ENCODE assay signal across 20 cellular contexts in genomic region chr18:73688161-73688560, GRCh38.
DNase-seq lines count a peak whose midpoint lies in the region; ATAC-seq and TF ChIP-seq lines count a peak whose summit lies in the region.
"Had no signal": no experiment of that assay in that cellular context is flagged by ENCODE, and none has a peak within 500 bp of the region (broad histone marks: within the 10 kb centered on the region; RNA-seq: fewer than 3 reads in every experiment).

No MANE protein-coding gene starts in this region.

- no peaks in the 10 kb centered on the region for H3K27me3 Mint-ChIP-seq in GM23338 (ENCODE audit: insufficient read depth, low read depth, poor library complexity)
- no peaks in the 10 kb centered on the region for H3K27me3 Mint-ChIP-seq in activated naive CD8-positive, alpha-beta T cell treated with anti-CD3 and anti-CD28 coated beads for 36 hours

- H3K9ac ChIP-seq in PC-3 (ENCODE audit: low read length), result peak overlapping the region; percentile 11; the same call in 1 of the 2 replicates

- no peaks in the 10 kb centered on the region for H4K20me1 ChIP-seq in GM23338 (replicated peaks; ENCODE audit: insufficient read depth)
- H4K20me1 ChIP-seq in PC-3 (ENCODE audit: low read length), result no peaks in the 10 kb centered on the region
- no peaks in the 10 kb centered on the region for H4K20me1 ChIP-seq in osteoblast (ENCODE audit: insufficient read depth, low read length)

- H2AFZ ChIP-seq in GM23338, result peak overlapping the region; percentile 23; the same call in 1 of the 2 replicates
- H2AFZ ChIP-seq in PC-3 (ENCODE audit: low read length), result no peak overlapping the region
- no peak overlapping the region for H2AFZ ChIP-seq in osteoblast (ENCODE audit: low read length)

- peaks cover 5% of the 10 kb centered on the region; the same call in 1 of the 3 replicates for H3K36me3 Mint-ChIP-seq in GM23338 (ENCODE audit: low read depth)
- no peaks in the 10 kb centered on the region for H3K36me3 Mint-ChIP-seq in activated naive CD8-positive, alpha-beta T cell treated with anti-CD3 and anti-CD28 coated beads for 36 hours

- H3K79me2 ChIP-seq in GM23338 (replicated peaks; ENCODE audit: insufficient read depth) (no peaks in the 10 kb centered on the region), PC-3 (ENCODE audit: low read length) (no peaks in the 10 kb centered on the region), osteoblast (ENCODE audit: insufficient read depth, low read length) (no peaks in the 10 kb centered on the region)

- no peak overlapping the region for H3K4me3 ChIP-seq in GM23338
- no peak overlapping the region for H3K4me3 ChIP-seq in PC-3 (ENCODE audit: low read length)
- no peak overlapping the region for H3K4me3 ChIP-seq in osteoblast (ENCODE audit: insufficient read depth, low read length)
- no peak overlapping the region for H3K4me3 ChIP-seq in BE2C (ENCODE audit: low read depth, low read length)
- H3K4me3 ChIP-seq: HAP-1, SJCRH30 had no signal

- POLR2A ChIA-PET in PC-3 (lab: Charles Lee; ENCODE audit: unreplicated experiment), result no interaction called here

- DNase-seq in GM23338 (ENCODE audit: low spot score), result no peak
- DNase-seq in PC-3, result no peak
- no peak for DNase-seq in epithelial cell of prostate (ENCODE audit: low read depth, low spot score)
- no peak for DNase-seq in osteoblast (ENCODE audit: insufficient read length, low spot score, missing footprints)
- DNase-seq in BE2C, result no peak
- no peak for DNase-seq in activated naive CD8-positive, alpha-beta T cell treated with anti-CD3 and anti-CD28 coated beads for 36 hours
- DNase-seq: DMS79, Kasumi-1, NCI-H1092 treated with DMSO at 0.1 percent for 48 hours, NCI-H1694, NCI-H2081 treated with DMSO at 0.1 percent for 48 hours, NCI-H2227 treated with DMSO at 0.1 percent for 48 hours, NCI-H510A treated with DMSO at 0.1 percent for 48 hours, NCI-H774 had no signal

- H3K27ac ChIP-seq in GM23338 (ENCODE audit: low read depth) (no peak overlapping the region), PC-3 (ENCODE audit: low read length) (peak overlapping the region; percentile 93), epithelial cell of prostate (peak overlapping the region; percentile 52), osteoblast (ENCODE audit: low read depth, low read length) (peak overlapping the region; percentile 52)
- H3K27ac ChIP-seq: C4-2B, RWPE1, SJCRH30 had no signal

- no peak for ATAC-seq in GM23338
- ATAC-seq in PC-3, result no peak
- ATAC-seq in HG03196 (IDR thresholded peaks at IDR 0.05; ENCODE audit: unreplicated experiment), result no peak
- ATAC-seq in GM18519 (IDR thresholded peaks at IDR 0.05; ENCODE audit: low FRiP score, unreplicated experiment), result no peak

- intact Hi-C loops in PC-3 (cut with micrococcal nuclease), result loop anchor here (10.0 kb wide), 2 partner anchors 157 to 303 kb away; no protein-coding TSS in a partner anchor

- TF ChIP-seq CTCF in GM23338 (conservative IDR thresholded peaks at IDR 0.05; ENCODE audit: low read depth in 2 of 2) (no peak), PC-3 (conservative IDR thresholded peaks at IDR 0.05; ENCODE audit: low read depth, low read length) (no peak), osteoblast (IDR thresholded peaks at IDR 0.05; ENCODE audit: extremely low read depth, low read depth, low read length) (no peak), BE2C (IDR thresholded peaks at IDR 0.05; ENCODE audit: low read depth, low read length) (no peak)

- H3K9me3 ChIP-seq in PC-3 (ENCODE audit: low read length), result no peaks in the 10 kb centered on the region
- H3K9me3 ChIP-seq in osteoblast (ENCODE audit: low read depth, low read length), result no peaks in the 10 kb centered on the region
- H3K9me3 ChIP-seq in BE2C, result no peaks in the 10 kb centered on the region
- H3K9me3 ChIP-seq: HAP-1, SJCRH30 had no signal

- H3K4me3 Mint-ChIP-seq in GM23338, result no peak overlapping the region
- no peak overlapping the region for H3K4me3 Mint-ChIP-seq in activated naive CD8-positive, alpha-beta T cell treated with anti-CD3 and anti-CD28 coated beads for 36 hours

- CTCF ChIA-PET in PC-3 (lab: Charles Lee), result no interaction called here

- H3K4me1 ChIP-seq in GM23338 (ENCODE audit: insufficient read depth) (peaks cover 13% of the 10 kb centered on the region; the same call in 1 of the 2 replicates), PC-3 (ENCODE audit: insufficient read depth, low read length) (peaks cover 58% of the 10 kb centered on the region), osteoblast (ENCODE audit: insufficient read depth, low read length) (peaks cover 23% of the 10 kb centered on the region), BE2C (no peaks in the 10 kb centered on the region)
- H3K4me1 ChIP-seq: HAP-1, SJCRH30 had no signal

- BruUV-seq in PC-3 (replicated peaks; lab: Mats Ljungman, UMichigan), result no TSS peak

- H3K9me2 ChIP-seq in GM23338 (ENCODE audit: insufficient read depth) (no peaks in the 10 kb centered on the region), PC-3 (replicated peaks; ENCODE audit: low read length) (no peaks in the 10 kb centered on the region)

- no peak overlapping the region for H3K27ac Mint-ChIP-seq in GM23338
- H3K27ac Mint-ChIP-seq in activated naive CD8-positive, alpha-beta T cell treated with anti-CD3 and anti-CD28 coated beads for 36 hours, result no peak overlapping the region

- no peaks in the 10 kb centered on the region for H3K27me3 ChIP-seq in GM23338 (ENCODE audit: insufficient read depth)
- H3K27me3 ChIP-seq in PC-3 (ENCODE audit: low read length), result no peaks in the 10 kb centered on the region
- H3K27me3 ChIP-seq in osteoblast (ENCODE audit: insufficient read depth, low read length), result no peaks in the 10 kb centered on the region
- no peaks in the 10 kb centered on the region for H3K27me3 ChIP-seq in BE2C
- H3K27me3 ChIP-seq: SJCRH30 had no signal

- H3K9me3 Mint-ChIP-seq in GM23338, result no peaks in the 10 kb centered on the region; the same call in 1 of the 3 replicates
- H3K9me3 Mint-ChIP-seq in activated naive CD8-positive, alpha-beta T cell treated with anti-CD3 and anti-CD28 coated beads for 36 hours, result no peaks in the 10 kb centered on the region

- no peak overlapping the region for H3K4me2 ChIP-seq in GM23338
- no peak overlapping the region for H3K4me2 ChIP-seq in PC-3 (ENCODE audit: low read length)
- no peak overlapping the region for H3K4me2 ChIP-seq in osteoblast (ENCODE audit: insufficient read depth, low read length)

- peaks cover 16% of the 10 kb centered on the region for H3K4me1 Mint-ChIP-seq in GM23338
- peaks cover 3% of the 10 kb centered on the region for H3K4me1 Mint-ChIP-seq in activated naive CD8-positive, alpha-beta T cell treated with anti-CD3 and anti-CD28 coated beads for 36 hours

- H3K36me3 ChIP-seq in GM23338 (ENCODE audit: insufficient read depth) (no peaks in the 10 kb centered on the region), PC-3 (ENCODE audit: low read depth, low read length) (no peaks in the 10 kb centered on the region), osteoblast (ENCODE audit: insufficient read depth, low read length) (no peaks in the 10 kb centered on the region), BE2C (no peaks in the 10 kb centered on the region)
- H3K36me3 ChIP-seq: HAP-1, SJCRH30 had no signal

- H3F3A ChIP-seq in GM23338 (replicated peaks; ENCODE audit: low read depth) (no peaks in the 10 kb centered on the region), PC-3 (ENCODE audit: low read length, unreplicated experiment) (no peaks in the 10 kb centered on the region)

TF ChIP-seq in GM23338, 12 proteins besides CTCF, POLR2A, EP300 and RAD21 (continues in another document):
- no peak for TF ChIP-seq STAT1 (IDR thresholded peaks at IDR 0.05; ENCODE audit: unreplicated experiment)
- TF ChIP-seq ZNF331 (CRISPR knock-in tag; IDR thresholded peaks at IDR 0.05; ENCODE audit: low read depth), result no peak
- TF ChIP-seq EZH2 (IDR thresholded peaks at IDR 0.05; ENCODE audit: low read depth, unreplicated experiment), result no peak
- TF ChIP-seq ZNF114 (CRISPR knock-in tag; IDR thresholded peaks at IDR 0.05), result no peak
